In genomic region chr2:48529676-48530032, GRCh38 we compare ENCODE assay signal across 8 cellular contexts. TPM values are rescaled to one million over a fixed set of nuclear protein-coding genes. Genes with fewer than 3 reads are reported as not detected.
A peak's percentile ranks its signal among the peaks of the same experiment; 100 is the strongest.
DNase-seq lines count a peak whose midpoint lies in the region; ATAC-seq and TF ChIP-seq lines count a peak whose summit lies in the region.

No MANE protein-coding gene starts in this region.

- H3K27me3 ChIP-seq in kidney epithelial cell (ENCODE audit: control insufficient read depth, insufficient read depth, low read length) = no peaks in the 10 kb centered on the region
- H3K27me3 ChIP-seq in thyroid gland = no peaks in the 10 kb centered on the region

- H3K36me3 ChIP-seq in kidney epithelial cell (ENCODE audit: control insufficient read depth, insufficient read depth, low read length) (no peaks in the 10 kb centered on the region), thyroid gland (no peaks in the 10 kb centered on the region)

- peaks cover 25% of the 10 kb centered on the region for H3K4me1 Mint-ChIP-seq in CD14-positive monocyte
- H3K4me1 Mint-ChIP-seq in activated naive CD8-positive, alpha-beta T cell treated with anti-CD3 and anti-CD28 coated beads for 36 hours = peaks cover 18% of the 10 kb centered on the region

- peak overlapping the region; percentile 84 to 92 for H3K4me3 Mint-ChIP-seq in CD14-positive monocyte
- peak overlapping the region; percentile 88 for H3K4me3 Mint-ChIP-seq in activated naive CD8-positive, alpha-beta T cell treated with anti-CD3 and anti-CD28 coated beads for 36 hours

- TF ChIP-seq CTCF in CD14-positive monocyte (IDR thresholded peaks at IDR 0.05) (no peak), kidney epithelial cell (IDR thresholded peaks at IDR 0.05; ENCODE audit: insufficient read depth, low read length, poor library complexity, severe bottlenecking) (no peak), thyroid gland (IDR thresholded peaks at IDR 0.05) (no peak)

- intact Hi-C loops in CD14-positive monocyte (cut with micrococcal nuclease) = no loop called here
- intact Hi-C loops in thyroid gland (cut with DNase I) = no loop called here
- intact Hi-C loops in posterior vena cava (cut with DNase I) = loop anchor here in 1 of 2 donors (10.0 kb wide), 1 partner anchor 55 kb away; no protein-coding TSS in a partner anchor

- H3K4me3 ChIP-seq in kidney epithelial cell (ENCODE audit: low read depth, low read length) = peak overlapping the region; percentile 59
- H3K4me3 ChIP-seq in thyroid gland (replicated peaks in 1 of 3) = peak overlapping the region in 1 of 3 donors; percentile 49

- TF ChIP-seq POLR2A in thyroid gland (IDR thresholded peaks at IDR 0.05) = no peak

- peaks cover 7 to 10% of the 10 kb centered on the region in 2 donors for H3K4me1 ChIP-seq in thyroid gland

- H3K27ac Mint-ChIP-seq in CD14-positive monocyte = no peak overlapping the region
- H3K27ac Mint-ChIP-seq in activated naive CD8-positive, alpha-beta T cell treated with anti-CD3 and anti-CD28 coated beads for 36 hours = peak overlapping the region; percentile 58

- H3K9me3 Mint-ChIP-seq in CD14-positive monocyte = peaks cover 0 to 2% (median 0%) of the 10 kb centered on the region in 7 donors
- H3K9me3 Mint-ChIP-seq in activated naive CD8-positive, alpha-beta T cell treated with anti-CD3 and anti-CD28 coated beads for 36 hours = no peaks in the 10 kb centered on the region

- peaks cover 7 to 19% of the 10 kb centered on the region in 2 donors for H3K36me3 Mint-ChIP-seq in CD14-positive monocyte
- H3K36me3 Mint-ChIP-seq in activated naive CD8-positive, alpha-beta T cell treated with anti-CD3 and anti-CD28 coated beads for 36 hours = peaks cover 3% of the 10 kb centered on the region

- DNase-seq in CD14-positive monocyte (ENCODE audit: low spot score) = no peak
- DNase-seq in activated naive CD8-positive, alpha-beta T cell treated with anti-CD3 and anti-CD28 coated beads for 36 hours = no peak
- DNase-seq in kidney epithelial cell (ENCODE audit: low read depth) = no peak
- no peak for DNase-seq in thyroid gland
- DNase-seq in cerebellar cortex (ENCODE audit: low spot score) = no peak
- DNase-seq in posterior vena cava (ENCODE audit: low spot score) = no peak
- no peak for DNase-seq in dermis blood vessel endothelial cell

- no peaks in the 10 kb centered on the region for H3K9me3 ChIP-seq in thyroid gland

- WGBS in thyroid gland, 2 donors = 2 to 8% methylated on average over 15 of the region's 15 CpGs

- peaks cover 7 to 21% (median 13%) of the 10 kb centered on the region in 3 donors for H3K27me3 Mint-ChIP-seq in CD14-positive monocyte (ENCODE audit: low read depth in 3 of 3)
- H3K27me3 Mint-ChIP-seq in activated naive CD8-positive, alpha-beta T cell treated with anti-CD3 and anti-CD28 coated beads for 36 hours = no peaks in the 10 kb centered on the region

- peak; percentile 20 for ATAC-seq in HG02981 (IDR thresholded peaks at IDR 0.05; ENCODE audit: unreplicated experiment)

- peak overlapping the region in 2 of 3 donors; percentile 62 to 83 for H3K27ac ChIP-seq in thyroid gland

RNA-seq across cellular contexts. Expression of gene STON1, which starts 0.3 kb away (rescaled TPM):
- polyA plus RNA-seq in CD14-positive monocyte = under 1 TPM in 1 of 2 donors, not detected in 1; 0.12 TPM
- total RNA-seq in activated naive CD8-positive, alpha-beta T cell treated with anti-CD3 and anti-CD28 coated beads for 36 hours = under 1 TPM; 0.62 to 0.80 TPM
- 0.88 and 2.9 TPM in 2 replicates for total RNA-seq in kidney epithelial cell
- total RNA-seq in thyroid gland = 10 to 100 TPM; 11.4 to 29.8 (median 15.3) TPM
- total RNA-seq in posterior vena cava = 10 to 100 TPM; 44.7 to 47.9 TPM
- total RNA-seq in dermis blood vessel endothelial cell = 4.3 and 8.1 TPM in 2 replicates
